ENCODE assay signal across 25 cellular contexts in genomic region chr3:37626722-37627565, GRCh38.
DNase-seq lines count a peak whose midpoint lies in the region; ATAC-seq and TF ChIP-seq lines count a peak whose summit lies in the region.
"Had no signal": no experiment of that assay in that cellular context is flagged by ENCODE, and none has a peak within 500 bp of the region (broad histone marks: within the 10 kb centered on the region; RNA-seq: fewer than 3 reads in every experiment).

No MANE protein-coding gene starts in this region.

- H3K27ac ChIP-seq in liver (ENCODE audit: low read depth in 1 of 2, low read length in 2 of 2) (no peak overlapping the region), right lobe of liver (no peak overlapping the region), VCaP (peak overlapping the region; percentile 46; the same call in 1 of the 2 replicates)
- H3K27ac ChIP-seq: A549, GM23248, HL-60, Peyer's patch, SJSA1 had no signal

- no peak overlapping the region for H3K9ac ChIP-seq in liver (ENCODE audit: low read depth in 1 of 2, low read length in 2 of 2)
- H3K9ac ChIP-seq: GM23248 had no signal

- in situ Hi-C loops in GM13977 (cut with MboI; ENCODE audit: low pct_unique_long_range_greater_than_20kb, low sequenced_read_pairs, unreplicated experiment) = no loop called here

- intact Hi-C loops in right lobe of liver (cut with DNase I) = no loop called here

- H3K36me3 ChIP-seq in liver (ENCODE audit: control insufficient read depth in 4 of 4, insufficient read depth in 3 of 4, low read depth in 1 of 4, low read length in 3 of 4) = no peaks in the 10 kb centered on the region
- H3K36me3 ChIP-seq in right lobe of liver = no peaks in the 10 kb centered on the region
- H3K36me3 ChIP-seq: HAP-1, Peyer's patch, SJSA1 had no signal

- H3K4me3 ChIP-seq in liver (ENCODE audit: low read depth in 1 of 3, low read length in 3 of 3) = no peak overlapping the region
- no peak overlapping the region for H3K4me3 ChIP-seq in right lobe of liver
- H3K4me3 ChIP-seq: A549, GM12878, GM23248, HAP-1, Peyer's patch, SJSA1 had no signal

- no peak for TF ChIP-seq RAD21 in liver (IDR thresholded peaks at IDR 0.05)

- H3K27me3 Mint-ChIP-seq in type B pancreatic cell = no peaks in the 10 kb centered on the region

- H3K9me3 ChIP-seq in liver (ENCODE audit: control insufficient read depth in 4 of 4, low read length in 3 of 4) (no peaks in the 10 kb centered on the region), right lobe of liver (no peaks in the 10 kb centered on the region)
- H3K9me3 ChIP-seq: A549, HAP-1, Peyer's patch, SJSA1 had no signal

- H3K27me3 ChIP-seq in liver (ENCODE audit: control insufficient read depth in 4 of 4, insufficient read depth in 4 of 4, low read length in 3 of 4) = no peaks in the 10 kb centered on the region
- no peaks in the 10 kb centered on the region for H3K27me3 ChIP-seq in right lobe of liver
- H3K27me3 ChIP-seq: Peyer's patch, SJSA1 had no signal

- ATAC-seq in right lobe of liver (no peak), GM21723 (IDR thresholded peaks at IDR 0.05; ENCODE audit: unreplicated experiment) (no peak)
- ATAC-seq: A549 had no signal

- H3K4me3 Mint-ChIP-seq in type B pancreatic cell = peak overlapping the region; percentile 29
- H3K4me3 Mint-ChIP-seq: B cell; CD4-positive, alpha-beta T cell had no signal

- peaks cover 13% of the 10 kb centered on the region for H3K36me3 Mint-ChIP-seq in type B pancreatic cell

- H3K4me1 Mint-ChIP-seq in type B pancreatic cell (ENCODE audit: unreplicated experiment) = peaks cover 47% of the 10 kb centered on the region
- H3K4me1 Mint-ChIP-seq: B cell had no signal

- no peaks in the 10 kb centered on the region for H3K9me3 Mint-ChIP-seq in type B pancreatic cell
- H3K9me3 Mint-ChIP-seq: CD4-positive, alpha-beta T cell had no signal

- no peak for TF ChIP-seq CTCF in liver (IDR thresholded peaks at IDR 0.05; ENCODE audit: low read depth, low read length, missing input control)
- TF ChIP-seq CTCF in right lobe of liver (IDR thresholded peaks at IDR 0.05) = no peak
- TF ChIP-seq CTCF in VCaP (conservative IDR thresholded peaks at IDR 0.05) = no peak
- TF ChIP-seq CTCF in type B pancreatic cell (conservative IDR thresholded peaks at IDR 0.05) = no peak
- no peak for TF ChIP-seq CTCF in GM13977 (IDR thresholded peaks at IDR 0.05; ENCODE audit: extremely low read depth, insufficient read depth, missing control alignments)

- TF ChIP-seq POLR2A in right lobe of liver (IDR thresholded peaks at IDR 0.05) = no peak

- 79% methylated on average over 16 of the region's 16 CpGs for WGBS in liver
- WGBS in right lobe of liver (ENCODE audit: insufficient coverage, low coverage, low lambda C conversion rate, missing lambda C conversion rate) = 67% methylated on average over 12 of the region's 16 CpGs

- H3K4me1 ChIP-seq in liver (ENCODE audit: control insufficient read depth in 4 of 4, insufficient read depth in 4 of 4, low read length in 3 of 4) = no peaks in the 10 kb centered on the region
- no peaks in the 10 kb centered on the region for H3K4me1 ChIP-seq in right lobe of liver
- H3K4me1 ChIP-seq: A549, SJSA1 had no signal

- no peak overlapping the region for H3K27ac Mint-ChIP-seq in type B pancreatic cell
- H3K27ac Mint-ChIP-seq: B cell; CD4-positive, alpha-beta T cell had no signal

- DNase-seq in right lobe of liver (no peak), foreskin melanocyte (peak; percentile 73), type B pancreatic cell (ENCODE audit: extremely low spot score, unreplicated experiment) (no peak), GM13977 (ENCODE audit: low spot score) (no peak), hypothalamus (lab: John Stamatoyannopoulos, UW) (no peak)
- DNase-seq: CD4-positive, alpha-beta T cell; DND-41; GM23248; KG1; NCI-H1105; NCI-H146; NCI-H2029; NCI-H345; NCI-H524 treated with DMSO at 0.1 percent for 48 hours; NCI-H82; Peyer's patch had no signal

TF ChIP-seq in liver, 16 proteins besides CTCF, POLR2A, EP300 and RAD21:
- TF ChIP-seq EGR1 (IDR thresholded peaks at IDR 0.05; ENCODE audit: low read depth in 2 of 2) (no peak), MAX (IDR thresholded peaks at IDR 0.05) (no peak), HNF4G (IDR thresholded peaks at IDR 0.05) (no peak), SP1 (IDR thresholded peaks at IDR 0.05) (no peak), FOXA2 (IDR thresholded peaks at IDR 0.05) (no peak), NR2F2 (IDR thresholded peaks at IDR 0.05) (peak; percentile 57), FOXA1 (IDR thresholded peaks at IDR 0.05) (no peak)
